In genomic region chr1:161196111-161196510, GRCh38 we compare ENCODE assay signal across 1 cellular context.
TF ChIP-seq lines count a peak whose summit lies in the region.

No MANE protein-coding gene starts in this region.

TF ChIP-seq in H1, 55 proteins besides CTCF, POLR2A, EP300 and RAD21:
- TF ChIP-seq NRF1 (IDR thresholded peaks at IDR 0.05; ENCODE audit: low read depth, low read length) = no peak
- no peak for TF ChIP-seq TAF1 (IDR thresholded peaks at IDR 0.05; ENCODE audit: low read depth, low read length)
- no peak for TF ChIP-seq YY1 (IDR thresholded peaks at IDR 0.05; ENCODE audit: low read depth, low read length)
- TF ChIP-seq GABPA (IDR thresholded peaks at IDR 0.05; ENCODE audit: borderline replicate concordance, insufficient read depth, low read length) = no peak
- no peak for TF ChIP-seq MAFK (IDR thresholded peaks at IDR 0.05; ENCODE audit: low read depth, low read length)
- TF ChIP-seq TCF12 (IDR thresholded peaks at IDR 0.05; ENCODE audit: low read depth, low read length) = no peak
- TF ChIP-seq GTF2F1 (IDR thresholded peaks at IDR 0.05; ENCODE audit: borderline replicate concordance, low read depth, low read length) = no peak
- TF ChIP-seq CHD7 (IDR thresholded peaks at IDR 0.05; ENCODE audit: insufficient replicate concordance, low read length) = no peak
- TF ChIP-seq USF2 (IDR thresholded peaks at IDR 0.05; ENCODE audit: low read length) = no peak
- no peak for TF ChIP-seq SP2 (IDR thresholded peaks at IDR 0.05; ENCODE audit: low read length)
- no peak for TF ChIP-seq ATF2 (IDR thresholded peaks at IDR 0.05; ENCODE audit: low read length)
- no peak for TF ChIP-seq TBP (IDR thresholded peaks at IDR 0.05; ENCODE audit: low read depth, low read length)
- TF ChIP-seq TAF7 (optimal IDR thresholded peaks at IDR 0.05; ENCODE audit: borderline replicate concordance, low read depth, low read length) = no peak
- TF ChIP-seq SP1 (IDR thresholded peaks at IDR 0.05; ENCODE audit: low read depth, low read length) = no peak
- TF ChIP-seq HDAC2 (IDR thresholded peaks at IDR 0.05; ENCODE audit: borderline replicate concordance in 1 of 2, low read depth in 2 of 2, low read length in 2 of 2) = no peak
